In genomic region chr21:42411197-42411869, GRCh38 we compare ENCODE assay signal across 13 cellular contexts. TPM values are rescaled to one million over a fixed set of nuclear protein-coding genes. Genes with fewer than 3 reads are reported as not detected.
DNase-seq lines count a peak whose midpoint lies in the region; ATAC-seq and TF ChIP-seq lines count a peak whose summit lies in the region.
"Had no signal": no experiment of that assay in that cellular context is flagged by ENCODE, and none has a peak within 500 bp of the region (broad histone marks: within the 10 kb centered on the region; RNA-seq: fewer than 3 reads in every experiment).

No MANE protein-coding gene starts in this region.

- no peak overlapping the region for H3K4me3 ChIP-seq in ascending aorta
- H3K4me3 ChIP-seq: heart right ventricle had no signal

- peaks cover 38% of the 10 kb centered on the region for H3K4me1 Mint-ChIP-seq in activated T-helper 17 cell treated with anti-CD3 and anti-CD28 coated beads, Interleukin-2, amount 50 U/mL, for 72 hours
- peaks cover 59% of the 10 kb centered on the region for H3K4me1 Mint-ChIP-seq in activated T-helper 2 cell treated with anti-CD3 and anti-CD28 coated beads, Interferon-gamma antibody, Interleukin-2, Interleukin-4, amounts not matched to agents 10 μg/mL and 5 μg/mL and 100 μg/mL, durations not matched to agents 14 hours and 24 hours and 36 hours (ENCODE audit: low read depth)

- H3K9me3 ChIP-seq in ascending aorta = no peaks in the 10 kb centered on the region
- H3K9me3 ChIP-seq: heart right ventricle had no signal

- POLR2A ChIA-PET in HEK293T (lab: Yijun Ruan, JAX) = no interaction called here

- no peaks in the 10 kb centered on the region for H3K36me3 ChIP-seq in ascending aorta

- H3K27me3 ChIP-seq in ascending aorta = no peaks in the 10 kb centered on the region

- H3K27me3 Mint-ChIP-seq in activated T-helper 17 cell treated with anti-CD3 and anti-CD28 coated beads, Interleukin-2, amount 50 U/mL, for 72 hours = no peaks in the 10 kb centered on the region
- H3K27me3 Mint-ChIP-seq in activated T-helper 2 cell treated with anti-CD3 and anti-CD28 coated beads, Interferon-gamma antibody, Interleukin-2, Interleukin-4, amounts not matched to agents 10 μg/mL and 5 μg/mL and 100 μg/mL, durations not matched to agents 14 hours and 24 hours and 36 hours (ENCODE audit: low read depth) = no peaks in the 10 kb centered on the region

- ATAC-seq in activated T-helper 17 cell treated with anti-CD3 and anti-CD28 coated beads, Interleukin-2, amount 50 U/mL, for 72 hours (replicated peaks) = peak; percentile 18
- ATAC-seq in HG02870 (IDR thresholded peaks at IDR 0.05; ENCODE audit: unreplicated experiment) = no peak

- no peaks in the 10 kb centered on the region for H3K4me1 ChIP-seq in ascending aorta

- peak; percentile 54 for DNase-seq in stimulated activated CD4-positive, alpha-beta T cell treated with anti-CD3 and anti-CD28 coated beads, Interleukin-15, amount 100 ng/mL, for 24 hours
- DNase-seq in stimulated activated CD4-positive, alpha-beta T cell treated with anti-CD3 and anti-CD28 coated beads, Interleukin-2, amount 100 ng/mL, for 48 hours = no peak
- DNase-seq in HEK293T (ENCODE audit: extremely low spot score) (peak; percentile 55), ascending aorta (ENCODE audit: low spot score in 2 of 2) (no peak)
- DNase-seq in stimulated activated CD8-positive, alpha-beta memory T cell treated with anti-CD3 and anti-CD28 coated beads, Interleukin-4, amount 100 ng/mL, for 48 hours = peak; percentile 68
- no peak for DNase-seq in activated T-helper 2 cell treated with anti-CD3 and anti-CD28 coated beads, Interferon-gamma antibody, Interleukin-2, Interleukin-4, amounts not matched to agents 10 μg/mL and 5 μg/mL and 100 μg/mL, durations not matched to agents 14 hours and 24 hours and 36 hours (ENCODE audit: low spot score)
- DNase-seq: heart right ventricle had no signal

- CTCF ChIA-PET in HEK293T (lab: Yijun Ruan, JAX) = no interaction called here

- TF ChIP-seq CTCF in ascending aorta (IDR thresholded peaks at IDR 0.05) = no peak

- intact Hi-C loops in ascending aorta (cut with DNase I) = no loop called here
- intact Hi-C loops in activated T-helper 2 cell treated with anti-CD3 and anti-CD28 coated beads, Interferon-gamma antibody, Interleukin-2, Interleukin-4, amounts not matched to agents 10 μg/mL and 5 μg/mL and 100 μg/mL, durations not matched to agents 14 hours and 24 hours and 36 hours (cut with micrococcal nuclease) = no loop called here

- no peaks in the 10 kb centered on the region for H3K9me3 Mint-ChIP-seq in activated T-helper 17 cell treated with anti-CD3 and anti-CD28 coated beads, Interleukin-2, amount 50 U/mL, for 72 hours
- H3K9me3 Mint-ChIP-seq in activated T-helper 2 cell treated with anti-CD3 and anti-CD28 coated beads, Interferon-gamma antibody, Interleukin-2, Interleukin-4, amounts not matched to agents 10 μg/mL and 5 μg/mL and 100 μg/mL, durations not matched to agents 14 hours and 24 hours and 36 hours = no peaks in the 10 kb centered on the region
- H3K9me3 Mint-ChIP-seq: memory B cell had no signal

- H3K27ac ChIP-seq in ascending aorta = no peak overlapping the region
- H3K27ac ChIP-seq: heart right ventricle had no signal

- H3K36me3 Mint-ChIP-seq in activated T-helper 17 cell treated with anti-CD3 and anti-CD28 coated beads, Interleukin-2, amount 50 U/mL, for 72 hours (ENCODE audit: low read depth) = peaks cover 22% of the 10 kb centered on the region
- H3K36me3 Mint-ChIP-seq in activated T-helper 2 cell treated with anti-CD3 and anti-CD28 coated beads, Interferon-gamma antibody, Interleukin-2, Interleukin-4, amounts not matched to agents 10 μg/mL and 5 μg/mL and 100 μg/mL, durations not matched to agents 14 hours and 24 hours and 36 hours (ENCODE audit: low read depth) = peaks cover 22% of the 10 kb centered on the region
- H3K36me3 Mint-ChIP-seq: memory B cell had no signal

- no peak overlapping the region for H3K27ac Mint-ChIP-seq in activated T-helper 17 cell treated with anti-CD3 and anti-CD28 coated beads, Interleukin-2, amount 50 U/mL, for 72 hours
- H3K27ac Mint-ChIP-seq in activated T-helper 2 cell treated with anti-CD3 and anti-CD28 coated beads, Interferon-gamma antibody, Interleukin-2, Interleukin-4, amounts not matched to agents 10 μg/mL and 5 μg/mL and 100 μg/mL, durations not matched to agents 14 hours and 24 hours and 36 hours = no peak overlapping the region
- H3K27ac Mint-ChIP-seq: memory B cell had no signal

- no peak overlapping the region for H3K4me3 Mint-ChIP-seq in activated T-helper 17 cell treated with anti-CD3 and anti-CD28 coated beads, Interleukin-2, amount 50 U/mL, for 72 hours
- no peak overlapping the region for H3K4me3 Mint-ChIP-seq in activated T-helper 2 cell treated with anti-CD3 and anti-CD28 coated beads, Interferon-gamma antibody, Interleukin-2, Interleukin-4, amounts not matched to agents 10 μg/mL and 5 μg/mL and 100 μg/mL, durations not matched to agents 14 hours and 24 hours and 36 hours (ENCODE audit: low read depth)
- H3K4me3 Mint-ChIP-seq: memory B cell had no signal

TF ChIP-seq in HEK293T, 16 proteins besides CTCF, POLR2A, EP300 and RAD21:
- no peak for TF ChIP-seq L3MBTL2 (conservative IDR thresholded peaks at IDR 0.05)
- no peak for TF ChIP-seq FOXA1 (IDR thresholded peaks at IDR 0.05)
- 0 out of 2 replicates have a peak, but pooled peaks have one; percentile 42 for TF ChIP-seq TARDBP (IDR thresholded peaks at IDR 0.05)
- TF ChIP-seq FOXM1 (IDR thresholded peaks at IDR 0.05; ENCODE audit: borderline replicate concordance) = no peak

RNA-seq across cellular contexts. Expression of gene UBASH3A, which starts 7.6 kb away (rescaled TPM):
- 10 to 100 TPM; 28.3 to 42.1 TPM for total RNA-seq in activated T-helper 17 cell treated with anti-CD3 and anti-CD28 coated beads, Interleukin-2, amount 50 U/mL, for 72 hours
- total RNA-seq in ascending aorta = 0.75 TPM
- total RNA-seq in activated T-helper 2 cell treated with anti-CD3 and anti-CD28 coated beads, Interferon-gamma antibody, Interleukin-2, Interleukin-4, amounts not matched to agents 10 μg/mL and 5 μg/mL and 100 μg/mL, durations not matched to agents 14 hours and 24 hours and 36 hours = 86.0 and 87.4 TPM in 2 replicates
- total RNA-seq: NCI-H460, osteoblast had no signal

RNA-seq across cellular contexts. Expression of gene TMPRSS3, which starts 15.5 kb away (rescaled TPM):
- total RNA-seq in activated T-helper 17 cell treated with anti-CD3 and anti-CD28 coated beads, Interleukin-2, amount 50 U/mL, for 72 hours = 100 to 1,000 TPM in 1 of 2 donors, 10 to 100 TPM in 1; 24.0 to 163 TPM
- total RNA-seq in ascending aorta = not detected
- 81.0 and 88.1 TPM in 2 replicates for total RNA-seq in activated T-helper 2 cell treated with anti-CD3 and anti-CD28 coated beads, Interferon-gamma antibody, Interleukin-2, Interleukin-4, amounts not matched to agents 10 μg/mL and 5 μg/mL and 100 μg/mL, durations not matched to agents 14 hours and 24 hours and 36 hours
- total RNA-seq: osteoblast had no signal

RNA-seq across cellular contexts. Expression of gene TFF1, which starts 45.0 kb away (rescaled TPM):
- total RNA-seq in activated T-helper 17 cell treated with anti-CD3 and anti-CD28 coated beads, Interleukin-2, amount 50 U/mL, for 72 hours = not detected
- total RNA-seq in ascending aorta = not detected
- 0.48 and 0.51 TPM in 2 replicates for total RNA-seq in activated T-helper 2 cell treated with anti-CD3 and anti-CD28 coated beads, Interferon-gamma antibody, Interleukin-2, Interleukin-4, amounts not matched to agents 10 μg/mL and 5 μg/mL and 100 μg/mL, durations not matched to agents 14 hours and 24 hours and 36 hours
- total RNA-seq: activated CD8-positive, alpha-beta memory T cell treated with anti-CD3 and anti-CD28 coated beads for 36 hours; heart right ventricle; NCI-H460; osteoblast had no signal

Comparison
In these comparisons a context has a peak if more than half of its experiments do, and no peak if none do; other contexts are left out.
1. DNase-seq: peak in stimulated activated CD4-positive, alpha-beta T cell treated with anti-CD3 and anti-CD28 coated beads, Interleukin-15, amount 100 ng/mL, for 24 hours (single experiment), HEK293T (single experiment) and stimulated activated CD8-positive, alpha-beta memory T cell treated with anti-CD3 and anti-CD28 coated beads, Interleukin-4, amount 100 ng/mL, for 48 hours (single experiment); none in stimulated activated CD4-positive, alpha-beta T cell treated with anti-CD3 and anti-CD28 coated beads, Interleukin-2, amount 100 ng/mL, for 48 hours (0 of 2), ascending aorta (0 of 2) and activated T-helper 2 cell treated with anti-CD3 and anti-CD28 coated beads, Interferon-gamma antibody, Interleukin-2, Interleukin-4, amounts not matched to agents 10 μg/mL and 5 μg/mL and 100 μg/mL, durations not matched to agents 14 hours and 24 hours and 36 hours (single experiment).
2. RNA of gene UBASH3A, which starts 7.6 kb away (total RNA-seq): 86.0 to 87.4 TPM in activated T-helper 2 cell treated with anti-CD3 and anti-CD28 coated beads, Interferon-gamma antibody, Interleukin-2, Interleukin-4, amounts not matched to agents 10 μg/mL and 5 μg/mL and 100 μg/mL, durations not matched to agents 14 hours and 24 hours and 36 hours and 28.3 to 42.1 TPM in activated T-helper 17 cell treated with anti-CD3 and anti-CD28 coated beads, Interleukin-2, amount 50 U/mL, for 72 hours; 0.75 TPM in ascending aorta (single experiment); every median in the first group is over 10 times any median in the second.
3. RNA of gene TMPRSS3, which starts 15.5 kb away (total RNA-seq): 24.0 to 163 TPM in activated T-helper 17 cell treated with anti-CD3 and anti-CD28 coated beads, Interleukin-2, amount 50 U/mL, for 72 hours and 81.0 to 88.1 TPM in activated T-helper 2 cell treated with anti-CD3 and anti-CD28 coated beads, Interferon-gamma antibody, Interleukin-2, Interleukin-4, amounts not matched to agents 10 μg/mL and 5 μg/mL and 100 μg/mL, durations not matched to agents 14 hours and 24 hours and 36 hours; not detected in ascending aorta (single experiment); every median in the first group is over 10 times any median in the second.